ENCODE assay signal across 31 cellular contexts in genomic region chr14:23542261-23542660, GRCh38. TPM values are rescaled to one million over a fixed set of nuclear protein-coding genes. Genes with fewer than 3 reads are reported as not detected.
"Had no signal": no experiment of that assay in that cellular context is flagged by ENCODE, and none has a peak within 500 bp of the region (broad histone marks: within the 10 kb centered on the region; RNA-seq: fewer than 3 reads in every experiment).

No MANE protein-coding gene starts in this region.

- H3K27me3 Mint-ChIP-seq: activated naive CD8-positive, alpha-beta T cell had no signal

- H3K27me3 ChIP-seq: adrenal gland, breast epithelium had no signal

- H3K4me1 ChIP-seq: breast epithelium had no signal

- H3K27ac ChIP-seq: adrenal gland, breast epithelium, SJCRH30, WERI-Rb-1 had no signal

- H3K9me3 Mint-ChIP-seq: activated naive CD4-positive, alpha-beta T cell treated with anti-CD3 and anti-CD28 coated beads for 36 hours; activated T-cell treated with anti-CD3 and anti-CD28 coated beads, Interleukin-2, amount 50 U/mL, for 24 hours; activated T-helper 1 cell treated with anti-CD3 and anti-CD28 coated beads, Interleukin-12 subunit alpha, Interleukin-12 subunit beta, Interleukin-2, Interleukin-4 antibody, amounts not matched to agents 30 ng/mL and 10 ng/mL and 1 ng/mL, durations not matched to agents 14 hours and 24 hours and 36 hours had no signal

- DNase-seq: activated CD4-positive, alpha-beta T cell treated with anti-CD3 and anti-CD28 coated beads for 4 hours; activated CD8-positive, alpha-beta memory T cell treated with anti-CD3 and anti-CD28 coated beads, Interleukin-2, amount 10 ng/mL, durations not matched to agents 7 days and 5 days; activated gamma-delta T cell; activated naive CD4-positive, alpha-beta T cell treated with anti-CD3 and anti-CD28 coated beads for 36 hours; activated T-cell treated with anti-CD3 and anti-CD28 coated beads, Interleukin-2, amount 50 U/mL, for 24 hours; adrenal gland; anterior cingulate cortex; central memory CD4-positive, alpha-beta T cell; Kasumi-1; NCI-H1048; NCI-H146; NCI-H187 treated with DMSO at 0.1 percent for 48 hours; NCI-H2081 treated with DMSO at 0.1 percent for 48 hours; NCI-H2227 treated with DMSO at 0.1 percent for 48 hours; NCI-H69; NK-92 treated with Interleukin-12 subunit alpha and Interleukin-12 subunit beta, amount 100 ng/mL, for 24 hours; OCI-M1; RPMI8226; SJCRH30; SK-N-SH; T-helper 1 cell; WERI-Rb-1 had no signal

- ATAC-seq: activated CD4-positive, CD25-positive, alpha-beta regulatory T cell treated with anti-CD3 and anti-CD28 coated beads, Interleukin-2, amount 50 U/mL, for 24 hours; activated CD8-positive, alpha-beta memory T cell treated with anti-CD3 and anti-CD28 coated beads, Interleukin-2, amount 10 ng/mL, durations not matched to agents 7 days and 5 days; K562; Panc1; Right ventricle myocardium inferior had no signal

- H3K36me3 ChIP-seq: adrenal gland, breast epithelium, SJCRH30, WERI-Rb-1 had no signal

- H3K4me3 ChIP-seq: adrenal gland, breast epithelium, K562, SJCRH30 had no signal

- H3K36me3 Mint-ChIP-seq: activated CD8-positive, alpha-beta memory T cell treated with anti-CD3 and anti-CD28 coated beads, Interleukin-2, amount 10 ng/mL, durations not matched to agents 7 days and 5 days had no signal

- H3K9me3 ChIP-seq: adrenal gland, breast epithelium, SJCRH30, SK-N-SH had no signal

- H3K4me2 ChIP-seq: SK-N-SH had no signal

- H3K9me2 ChIP-seq: SK-N-SH had no signal

- H3K9ac ChIP-seq: SK-N-SH had no signal

- H3K4me3 Mint-ChIP-seq: activated CD8-positive, alpha-beta memory T cell treated with anti-CD3 and anti-CD28 coated beads, Interleukin-2, amount 10 ng/mL, durations not matched to agents 7 days and 5 days; activated naive CD4-positive, alpha-beta T cell treated with anti-CD3 and anti-CD28 coated beads for 36 hours; activated naive CD8-positive, alpha-beta T cell; activated T-cell treated with anti-CD3 and anti-CD28 coated beads, Interleukin-2, amount 50 U/mL, for 24 hours; activated T-helper 1 cell treated with anti-CD3 and anti-CD28 coated beads, Interleukin-12 subunit alpha, Interleukin-12 subunit beta, Interleukin-2, Interleukin-4 antibody, amounts not matched to agents 30 ng/mL and 10 ng/mL and 1 ng/mL, durations not matched to agents 14 hours and 24 hours and 36 hours had no signal

- H3K27ac Mint-ChIP-seq: activated CD8-positive, alpha-beta memory T cell treated with anti-CD3 and anti-CD28 coated beads, Interleukin-2, amount 10 ng/mL, durations not matched to agents 7 days and 5 days; activated naive CD4-positive, alpha-beta T cell treated with anti-CD3 and anti-CD28 coated beads for 36 hours; activated naive CD8-positive, alpha-beta T cell; activated T-cell treated with anti-CD3 and anti-CD28 coated beads, Interleukin-2, amount 50 U/mL, for 24 hours; activated T-helper 1 cell treated with anti-CD3 and anti-CD28 coated beads, Interleukin-12 subunit alpha, Interleukin-12 subunit beta, Interleukin-2, Interleukin-4 antibody, amounts not matched to agents 30 ng/mL and 10 ng/mL and 1 ng/mL, durations not matched to agents 14 hours and 24 hours and 36 hours had no signal

RNA-seq across cellular contexts. Expression of gene AP1G2, which starts 25.3 kb away (rescaled TPM):
- total RNA-seq: SJCRH30 had no signal

RNA-seq across cellular contexts. Expression of gene JPH4, which starts 36.3 kb away (rescaled TPM):
- total RNA-seq: activated T-helper 1 cell treated with anti-CD3 and anti-CD28 coated beads, Interleukin-12 subunit alpha, Interleukin-12 subunit beta, Interleukin-2, Interleukin-4 antibody, amounts not matched to agents 30 ng/mL and 10 ng/mL and 1 ng/mL, durations not matched to agents 14 hours and 24 hours and 36 hours; NCI-H460; T-helper 2 cell treated with Interferon-gamma antibody and Interleukin-4, amounts not matched to agents 100 ng/mL and 5 ng/mL, for 36 hours had no signal
